ENCODE assay signal across 8 cellular contexts in the genomic region with DNA sequence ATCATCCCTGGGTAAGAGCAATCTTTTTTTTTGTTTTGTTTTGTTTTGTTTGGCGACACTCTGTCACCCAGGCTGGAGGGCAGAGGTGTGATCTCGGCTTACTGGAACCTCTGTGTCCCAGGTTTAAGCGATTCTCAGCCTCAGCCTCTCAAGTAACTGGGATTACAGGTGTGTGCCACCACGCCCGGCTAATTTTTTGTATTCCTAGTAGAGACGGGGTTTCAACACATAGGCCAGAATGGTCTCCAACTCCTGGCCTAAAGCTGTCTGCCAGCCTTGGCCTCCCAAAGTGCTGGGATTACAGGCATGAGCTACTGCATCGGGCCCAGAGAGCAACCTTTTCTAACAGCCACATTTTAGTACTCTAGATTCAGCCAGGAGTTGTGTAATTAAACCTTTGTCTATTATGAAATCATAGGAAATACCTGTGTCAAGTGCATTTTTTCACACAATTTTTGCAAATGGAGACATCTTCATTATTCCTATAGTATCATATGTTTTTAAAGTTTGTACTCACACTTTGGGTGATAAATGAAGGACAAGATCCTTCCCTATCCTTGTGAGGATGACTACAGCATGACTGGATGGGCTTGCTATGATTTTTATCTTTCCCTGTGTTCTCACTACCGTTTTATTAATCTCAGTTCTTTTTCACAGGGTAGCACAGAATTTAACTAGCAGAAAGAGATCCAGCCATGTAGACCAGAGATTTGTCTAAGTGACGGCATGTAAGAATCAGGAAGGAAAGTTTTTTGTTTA.
DNase-seq lines count a peak whose midpoint lies in the region; ATAC-seq, FAIRE-seq and TF ChIP-seq lines count a peak whose summit lies in the region.

No MANE protein-coding gene starts in this region.

- no peaks in the 10 kb centered on the region for H3K36me3 ChIP-seq in stomach

- H3K27ac Mint-ChIP-seq in activated CD8-positive, alpha-beta memory T cell treated with anti-CD3 and anti-CD28 coated beads, Interleukin-2, amount 10 ng/mL, durations not matched to agents 7 days and 5 days = peak overlapping the region; percentile 99

- peaks cover 15% of the 10 kb centered on the region for H3K36me3 Mint-ChIP-seq in activated CD8-positive, alpha-beta memory T cell treated with anti-CD3 and anti-CD28 coated beads, Interleukin-2, amount 10 ng/mL, durations not matched to agents 7 days and 5 days

- H3K27me3 ChIP-seq in foreskin keratinocyte (no peaks in the 10 kb centered on the region), stomach (peaks cover 0 to 12% (median 0%) of the 10 kb centered on the region in 3 donors)

- intact Hi-C loops in stomach (cut with DNase I; ENCODE audit: low total_unique reads) = no loop called here

- DNase-seq in activated CD8-positive, alpha-beta memory T cell treated with anti-CD3 and anti-CD28 coated beads, Interleukin-2, amount 10 ng/mL, durations not matched to agents 7 days and 5 days = no peak
- no peak for DNase-seq in activated CD8-positive, alpha-beta memory T cell treated with anti-CD3 and anti-CD28 coated beads, Interleukin-2, amount 50 U/mL, for 48 hours
- DNase-seq in foreskin keratinocyte = peak in 1 of 2 donors; percentile 34
- DNase-seq in stomach = no peak
- DNase-seq in omental fat pad (ENCODE audit: low spot score) = no peak
- DNase-seq in GM12892 (ENCODE audit: insufficient read length) = no peak
- DNase-seq in retina = no peak

- peaks cover 0 to 7% (median 2%) of the 10 kb centered on the region in 4 donors for H3K9me3 ChIP-seq in stomach

- peaks cover 48% of the 10 kb centered on the region for H3K4me1 Mint-ChIP-seq in activated CD8-positive, alpha-beta memory T cell treated with anti-CD3 and anti-CD28 coated beads, Interleukin-2, amount 10 ng/mL, durations not matched to agents 7 days and 5 days

- 79 to 81% (median 81%) methylated on average over 9 of the region's 9 CpGs for WGBS in stomach, 5 donors

- no peaks in the 10 kb centered on the region for H3K27me3 Mint-ChIP-seq in activated CD8-positive, alpha-beta memory T cell treated with anti-CD3 and anti-CD28 coated beads, Interleukin-2, amount 10 ng/mL, durations not matched to agents 7 days and 5 days

- TF ChIP-seq POLR2A in stomach (IDR thresholded peaks at IDR 0.05) (no peak), GM12892 (IDR thresholded peaks at IDR 0.05; ENCODE audit: low read depth, low read length) (no peak)

- no peak for ATAC-seq in activated CD8-positive, alpha-beta memory T cell treated with anti-CD3 and anti-CD28 coated beads, Interleukin-2, amount 10 ng/mL, durations not matched to agents 7 days and 5 days
- peak; percentile 24 for ATAC-seq in foreskin keratinocyte
- no peak for ATAC-seq in omental fat pad (ENCODE audit: low FRiP score)

- peak overlapping the region; percentile 82 for H3K4me3 Mint-ChIP-seq in activated CD8-positive, alpha-beta memory T cell treated with anti-CD3 and anti-CD28 coated beads, Interleukin-2, amount 10 ng/mL, durations not matched to agents 7 days and 5 days

- no peaks in the 10 kb centered on the region for H3K9me3 Mint-ChIP-seq in activated CD8-positive, alpha-beta memory T cell treated with anti-CD3 and anti-CD28 coated beads, Interleukin-2, amount 10 ng/mL, durations not matched to agents 7 days and 5 days (ENCODE audit: low read depth)

- H3K27ac ChIP-seq in foreskin keratinocyte (peak overlapping the region; percentile 89), stomach (peak overlapping the region in 4 of 5 donors; percentile 84 to 92 (median 88))

- no peak for FAIRE-seq in GM12892 (lab: Jason Lieb, UNC)

- TF ChIP-seq CTCF in WI38 (IDR thresholded peaks at IDR 0.05; ENCODE audit: low read depth, low read length) (no peak), foreskin keratinocyte (conservative IDR thresholded peaks at IDR 0.05) (no peak), stomach (IDR thresholded peaks at IDR 0.05) (no peak), omental fat pad (IDR thresholded peaks at IDR 0.05) (no peak)

- H3K4me3 ChIP-seq in WI38 (ENCODE audit: low read depth, low read length) = peak overlapping the region; percentile 64
- peak overlapping the region in 2 of 4 donors; percentile 47 to 57 for H3K4me3 ChIP-seq in stomach

- CTCF ChIA-PET in activated CD8-positive, alpha-beta memory T cell treated with anti-CD3 and anti-CD28 coated beads, Interleukin-2, amount 10 ng/mL, durations not matched to agents 7 days and 5 days (lab: Charles Lee) = interaction anchor here (1.0 to 1.4 kb wide), 3 partner anchors 35 to 64 kb away, joined by 4 to 5 read pairs (median 4); a partner anchor contains a TSS

- H3K4me1 ChIP-seq in foreskin keratinocyte (peaks cover 13% of the 10 kb centered on the region), stomach (peaks cover 0 to 36% (median 11%) of the 10 kb centered on the region in 4 donors)

- TF ChIP-seq EP300 in stomach (IDR thresholded peaks at IDR 0.05) = no peak
